ENCODE assay signal across 14 cellular contexts in the genomic region with DNA sequence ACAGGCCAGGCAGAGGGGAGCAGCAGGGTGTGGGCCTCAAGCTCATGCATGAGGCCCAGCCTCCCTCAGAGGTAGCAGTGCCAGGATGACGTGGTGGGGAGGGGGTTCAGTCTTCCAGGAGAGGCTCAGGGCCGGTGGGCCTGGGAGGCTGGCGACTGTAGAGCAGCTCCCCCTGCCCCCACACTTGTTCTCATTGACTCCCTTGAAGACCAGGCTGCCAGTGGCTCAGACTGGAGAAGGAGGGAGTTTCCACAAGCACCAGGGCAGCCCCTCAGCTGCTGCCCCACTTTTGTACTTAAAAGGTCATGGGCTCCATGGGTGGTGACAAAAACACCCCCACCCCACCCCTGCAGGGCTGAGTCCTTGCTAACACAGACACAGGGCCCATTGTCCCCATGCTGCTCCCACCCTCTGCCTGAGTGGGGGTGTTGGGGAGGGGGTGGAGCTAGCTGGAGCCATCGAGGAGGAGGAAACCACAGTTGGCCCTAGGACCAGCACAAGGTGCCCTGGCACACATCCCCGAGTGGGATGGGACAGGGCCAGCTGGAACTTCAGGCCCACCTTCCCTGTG. TPM values are rescaled to one million over a fixed set of nuclear protein-coding genes. Genes with fewer than 3 reads are reported as not detected.
DNase-seq lines count a peak whose midpoint lies in the region; ATAC-seq and TF ChIP-seq lines count a peak whose summit lies in the region.
"Had no signal": no experiment of that assay in that cellular context is flagged by ENCODE, and none has a peak within 500 bp of the region (broad histone marks: within the 10 kb centered on the region; RNA-seq: fewer than 3 reads in every experiment).

No MANE protein-coding gene starts in this region.

- no TSS peak for BruUV-seq in OCI-LY7 (replicated peaks; lab: Mats Ljungman, UMichigan)

- no peak for TF ChIP-seq POLR2A in uterus (IDR thresholded peaks at IDR 0.05)

- no peaks in the 10 kb centered on the region for H3K79me2 ChIP-seq in OCI-LY7 (ENCODE audit: insufficient read depth, low read depth, low read length)

- H3K4me1 Mint-ChIP-seq in natural killer cell = peaks cover 0 to 16% of the 10 kb centered on the region in 2 donors
- H3K4me1 Mint-ChIP-seq in natural killer cell treated with Interleukin-12 subunit alpha and Interleukin-12 subunit beta and Interleukin-15 and Interleukin-18, amount 100 ng/mL, for 72 hours (ENCODE audit: low read depth in 2 of 2) = peaks cover 0 to 16% of the 10 kb centered on the region in 2 donors

- intact Hi-C loops in natural killer cell (cut with micrococcal nuclease) = no loop called here
- intact Hi-C loops in uterus (cut with DNase I; ENCODE audit: low total_unique reads) = no loop called here
- intact Hi-C loops in OCI-LY7 (cut with micrococcal nuclease; ENCODE audit: unreplicated experiment) = no loop called here

- no peaks in the 10 kb centered on the region for H3K9me2 ChIP-seq in OCI-LY7 (ENCODE audit: insufficient read depth, low read length)

- no peak overlapping the region for H3K27ac Mint-ChIP-seq in natural killer cell
- H3K27ac Mint-ChIP-seq in natural killer cell treated with Interleukin-12 subunit alpha and Interleukin-12 subunit beta and Interleukin-15 and Interleukin-18, amount 100 ng/mL, for 72 hours = no peak overlapping the region
- H3K27ac Mint-ChIP-seq: activated T-cell treated with anti-CD3 and anti-CD28 coated beads, Interleukin-2, amount 50 U/mL, for 24 hours; GM23338 had no signal

- H3K4me3 Mint-ChIP-seq in natural killer cell = no peak overlapping the region
- no peak overlapping the region for H3K4me3 Mint-ChIP-seq in natural killer cell treated with Interleukin-12 subunit alpha and Interleukin-12 subunit beta and Interleukin-15 and Interleukin-18, amount 100 ng/mL, for 72 hours
- H3K4me3 Mint-ChIP-seq: activated T-cell treated with anti-CD3 and anti-CD28 coated beads, Interleukin-2, amount 50 U/mL, for 24 hours; GM23338; naive thymus-derived CD8-positive, alpha-beta T cell had no signal

- POLR2A ChIA-PET in OCI-LY7 (lab: Charles Lee) = interaction anchor here (0.5 kb wide), 1 partner anchor 88 kb away, joined by 3 read pairs; no protein-coding TSS in a partner anchor

- H2AFZ ChIP-seq in neuronal stem cell (ENCODE audit: low read length) (no peak overlapping the region), OCI-LY7 (ENCODE audit: low read length) (no peak overlapping the region)
- H2AFZ ChIP-seq: GM23338 had no signal

- no peak for TF ChIP-seq CTCF in natural killer cell (IDR thresholded peaks at IDR 0.05)
- no peak for TF ChIP-seq CTCF in uterus (IDR thresholded peaks at IDR 0.05)
- TF ChIP-seq CTCF in OCI-LY7 (conservative IDR thresholded peaks at IDR 0.05; ENCODE audit: low read length) = no peak

- H3K9me3 ChIP-seq in neuronal stem cell (replicated peaks in 1 of 2; ENCODE audit: control insufficient read depth in 2 of 2, insufficient read depth in 1 of 2, low read depth in 1 of 2, low read length in 2 of 2) (no peaks in the 10 kb centered on the region), uterus (no peaks in the 10 kb centered on the region), OCI-LY7 (ENCODE audit: low read length) (no peaks in the 10 kb centered on the region)

- H3K9me3 Mint-ChIP-seq in natural killer cell = no peaks in the 10 kb centered on the region
- no peaks in the 10 kb centered on the region for H3K9me3 Mint-ChIP-seq in natural killer cell treated with Interleukin-12 subunit alpha and Interleukin-12 subunit beta and Interleukin-15 and Interleukin-18, amount 100 ng/mL, for 72 hours
- H3K9me3 Mint-ChIP-seq: activated T-cell treated with anti-CD3 and anti-CD28 coated beads, Interleukin-2, amount 50 U/mL, for 24 hours; GM23338; naive thymus-derived CD8-positive, alpha-beta T cell had no signal

- peak overlapping the region; percentile 71 for H3K4ac ChIP-seq in neuronal stem cell (ENCODE audit: low read length)

- H4K8ac ChIP-seq in neuronal stem cell (ENCODE audit: low read depth, low read length) = no peak overlapping the region

- no peak overlapping the region for H2BK120ac ChIP-seq in neuronal stem cell (ENCODE audit: low read depth, low read length)

- H4K20me1 ChIP-seq in OCI-LY7 (ENCODE audit: insufficient read depth, low read length) = no peaks in the 10 kb centered on the region

- no peaks in the 10 kb centered on the region for H3K79me1 ChIP-seq in neuronal stem cell (ENCODE audit: low read depth, low read length)

- peaks cover 3 to 10% of the 10 kb centered on the region in 2 donors for H3K27me3 Mint-ChIP-seq in natural killer cell (ENCODE audit: low read depth in 2 of 2)
- peaks cover 0 to 6% of the 10 kb centered on the region in 2 donors for H3K27me3 Mint-ChIP-seq in natural killer cell treated with Interleukin-12 subunit alpha and Interleukin-12 subunit beta and Interleukin-15 and Interleukin-18, amount 100 ng/mL, for 72 hours

- peak overlapping the region; percentile 5 for H3K27ac ChIP-seq in caudate nucleus (ENCODE audit: low read depth, low read length)
- H3K27ac ChIP-seq in neuronal stem cell (replicated peaks; ENCODE audit: low read length) = no peak overlapping the region
- peak overlapping the region; percentile 96 to 99 for H3K27ac ChIP-seq in uterus
- H3K27ac ChIP-seq in OCI-LY7 (ENCODE audit: low read depth, low read length, poor library complexity, severe bottlenecking) = no peak overlapping the region

- H3K4me1 ChIP-seq in neuronal stem cell (ENCODE audit: control insufficient read depth in 2 of 2, insufficient read depth in 1 of 2, low read depth in 1 of 2, low read length in 2 of 2) (peaks cover 4 to 31% of the 10 kb centered on the region in 2 donors), uterus (peaks cover 21 to 56% of the 10 kb centered on the region in 2 donors), OCI-LY7 (ENCODE audit: insufficient read depth, low read length, poor library complexity, severe bottlenecking) (no peaks in the 10 kb centered on the region)

- H2BK12ac ChIP-seq in neuronal stem cell (ENCODE audit: low read length) = peak overlapping the region; percentile 76

- no peak overlapping the region for H3K23ac ChIP-seq in neuronal stem cell (ENCODE audit: low read depth, low read length, poor library complexity)

- no peaks in the 10 kb centered on the region for H3K36me3 Mint-ChIP-seq in natural killer cell
- H3K36me3 Mint-ChIP-seq in natural killer cell treated with Interleukin-12 subunit alpha and Interleukin-12 subunit beta and Interleukin-15 and Interleukin-18, amount 100 ng/mL, for 72 hours = no peaks in the 10 kb centered on the region
- H3K36me3 Mint-ChIP-seq: naive thymus-derived CD8-positive, alpha-beta T cell had no signal

- H3K36me3 ChIP-seq in neuronal stem cell (replicated peaks in 1 of 2; ENCODE audit: control insufficient read depth in 2 of 2, insufficient read depth in 2 of 2, low read length in 2 of 2) = peaks cover 0 to 7% of the 10 kb centered on the region in 2 donors
- H3K36me3 ChIP-seq in uterus = no peaks in the 10 kb centered on the region
- H3K36me3 ChIP-seq in OCI-LY7 (ENCODE audit: insufficient read depth, low read length) = no peaks in the 10 kb centered on the region

- H2BK15ac ChIP-seq in neuronal stem cell (ENCODE audit: low read length) = peak overlapping the region; percentile 1

- H3K14ac ChIP-seq in neuronal stem cell (ENCODE audit: low read length) = peak overlapping the region; percentile 50

- H3K18ac ChIP-seq in neuronal stem cell (ENCODE audit: low read length) = peak overlapping the region; percentile 68

- H3K4me2 ChIP-seq in neuronal stem cell (ENCODE audit: insufficient read depth, low read length, poor library complexity, severe bottlenecking) = no peak overlapping the region
- H3K4me2 ChIP-seq in OCI-LY7 (ENCODE audit: low read length) = no peak overlapping the region
- H3K4me2 ChIP-seq: GM23338 had no signal

- H3K4me3 ChIP-seq in neuronal stem cell (ENCODE audit: low read length in 2 of 2) = no peak overlapping the region
- no peak overlapping the region for H3K4me3 ChIP-seq in uterus
- H3K4me3 ChIP-seq in OCI-LY7 (ENCODE audit: low read depth, low read length, poor library complexity, severe bottlenecking) = no peak overlapping the region
- H3K4me3 ChIP-seq: GM23338, K562 had no signal

- WGBS in neuronal stem cell (ENCODE audit: extremely low coverage in 2 of 2, insufficient read length in 2 of 2, insufficient replicate concordance in 1 of 2), 2 donors = no CpG with 5 or more reads among the region's 5 CpGs

- DNase-seq in natural killer cell (peak; percentile 13), caudate nucleus (lab: John Stamatoyannopoulos, UW) (peak in 32 of 61 donors; percentile 15 to 69 (median 38)), neuronal stem cell (ENCODE audit: low spot score) (no peak), uterus (no peak), OCI-LY7 (ENCODE audit: low spot score) (no peak)
- DNase-seq in natural killer cell treated with Interleukin-12 subunit alpha and Interleukin-12 subunit beta and Interleukin-15 and Interleukin-18, amount 100 ng/mL, for 72 hours (ENCODE audit: low spot score) = no peak
- DNase-seq in stimulated activated naive CD4-positive, alpha-beta T cell (lab: John Stamatoyannopoulos, UW) = no peak
- DNase-seq: activated T-cell treated with anti-CD3 and anti-CD28 coated beads, Interleukin-2, amount 50 U/mL, for 24 hours; erythroblast; naive thymus-derived CD8-positive, alpha-beta T cell had no signal

- H2AK5ac ChIP-seq in neuronal stem cell (ENCODE audit: low read depth, low read length) = peak overlapping the region; percentile 72

- H2BK5ac ChIP-seq in neuronal stem cell (ENCODE audit: low read length) = peak overlapping the region; percentile 70

- CTCF ChIA-PET in OCI-LY7 (lab: Charles Lee; ENCODE audit: unreplicated experiment) = no interaction called here

- H3K9ac ChIP-seq in neuronal stem cell (ENCODE audit: low read depth, low read length, poor library complexity) = no peak overlapping the region

- ATAC-seq in natural killer cell = no peak
- ATAC-seq in natural killer cell treated with Interleukin-12 subunit alpha and Interleukin-12 subunit beta and Interleukin-15 and Interleukin-18, amount 100 ng/mL, for 72 hours = no peak
- ATAC-seq in HG02623 (IDR thresholded peaks at IDR 0.05; ENCODE audit: unreplicated experiment) = no peak
- ATAC-seq: GM23338; K562; naive thymus-derived CD8-positive, alpha-beta T cell; Panc1 had no signal

- no peak overlapping the region for H4K91ac ChIP-seq in neuronal stem cell (ENCODE audit: low read depth, low read length, poor library complexity)

- no peaks in the 10 kb centered on the region for H3K27me3 ChIP-seq in neuronal stem cell (ENCODE audit: control insufficient read depth in 3 of 3, insufficient read depth in 3 of 3, low read depth in 1 of 3, low read length in 3 of 3)
- H3K27me3 ChIP-seq in uterus = no peaks in the 10 kb centered on the region

RNA-seq across cellular contexts. Expression of gene PDLIM4, which starts 10.5 kb away (rescaled TPM):
- total RNA-seq in natural killer cell (not detected), uterus (100 to 1,000 TPM in 1 of 4 donors, 10 to 100 TPM in 3; 14.1 to 148 (median 45.3) TPM), OCI-LY7 (2022) (not detected in 2 replicates)
- not detected for total RNA-seq in natural killer cell treated with Interleukin-12 subunit alpha and Interleukin-12 subunit beta and Interleukin-15 and Interleukin-18, amount 100 ng/mL, for 72 hours
- 20.0 TPM for polyA plus RNA-seq in neuronal stem cell (2013, experiment 1 of 2)
- 18.6 TPM for polyA plus RNA-seq in neuronal stem cell (2013, experiment 2 of 2)
- not detected in 2 replicates for total RNA-seq in OCI-LY7 (2014; rRNA removed; shearing (Covaris generic))
- total RNA-seq: naive thymus-derived CD8-positive, alpha-beta T cell had no signal
- polyA plus RNA-seq: naive thymus-derived CD8-positive, alpha-beta T cell had no signal

RNA-seq across cellular contexts. Expression of gene SLC22A4, which starts 26.2 kb away (rescaled TPM):
- total RNA-seq in natural killer cell (1 to 10 TPM in 1 of 3 donors, under 1 TPM in 2; 0.14 to 2.3 (median 0.27) TPM), uterus (1 to 10 TPM in 3 of 4 donors, under 1 TPM in 1; 0.26 to 4.5 (median 2.3) TPM), OCI-LY7 (2022) (not detected in 2 replicates)
- 1 to 10 TPM in 1 of 2 donors, under 1 TPM in 1; 0.93 to 2.5 TPM for total RNA-seq in natural killer cell treated with Interleukin-12 subunit alpha and Interleukin-12 subunit beta and Interleukin-15 and Interleukin-18, amount 100 ng/mL, for 72 hours
- 0.10 TPM for polyA plus RNA-seq in neuronal stem cell (2013, experiment 1 of 2)
- polyA plus RNA-seq in neuronal stem cell (2013, experiment 2 of 2) = 0.06 TPM
- total RNA-seq in OCI-LY7 (2014; rRNA removed; shearing (Covaris generic)) = not detected in 2 replicates
- total RNA-seq: naive thymus-derived CD8-positive, alpha-beta T cell had no signal
- polyA plus RNA-seq: naive thymus-derived CD8-positive, alpha-beta T cell had no signal

RNA-seq across cellular contexts. Expression of gene P4HA2, which starts 40.4 kb away (rescaled TPM):
- total RNA-seq in natural killer cell = under 1 TPM in 1 of 3 donors, not detected in 2; 0.20 TPM
- 10 to 100 TPM in 1 of 2 donors, 1 to 10 TPM in 1; 5.5 to 20.1 TPM for total RNA-seq in natural killer cell treated with Interleukin-12 subunit alpha and Interleukin-12 subunit beta and Interleukin-15 and Interleukin-18, amount 100 ng/mL, for 72 hours
- 2.9 TPM for polyA plus RNA-seq in neuronal stem cell (2013, experiment 1 of 2)
- 2.7 TPM for polyA plus RNA-seq in neuronal stem cell (2013, experiment 2 of 2)
- 100 to 1,000 TPM in 1 of 4 donors, 10 to 100 TPM in 3; 19.4 to 112 (median 85.2) TPM for total RNA-seq in uterus
- total RNA-seq in OCI-LY7 (2014; rRNA removed; shearing (Covaris generic)) = 7.2 and 8.9 TPM in 2 replicates
- 0.32 and 0.33 TPM in 2 replicates for total RNA-seq in OCI-LY7 (2022)
- total RNA-seq: naive thymus-derived CD8-positive, alpha-beta T cell had no signal

Comparison
In these comparisons a context has a peak if more than half of its experiments do, and no peak if none do; other contexts are left out.
1. DNase-seq: peak in natural killer cell (single experiment) and caudate nucleus (32 of 61); none in natural killer cell treated with Interleukin-12 subunit alpha and Interleukin-12 subunit beta and Interleukin-15 and Interleukin-18, amount 100 ng/mL, for 72 hours (single experiment), neuronal stem cell (single experiment), uterus (0 of 2), stimulated activated naive CD4-positive, alpha-beta T cell (0 of 6) and OCI-LY7 (single experiment).
2. H3K27ac ChIP-seq: peak in caudate nucleus (single experiment) and uterus (2 of 2); none in neuronal stem cell (single experiment) and OCI-LY7 (single experiment).
3. RNA of gene PDLIM4, which starts 10.5 kb away (total RNA-seq): 14.1 to 148 TPM in uterus; not detected in natural killer cell treated with Interleukin-12 subunit alpha and Interleukin-12 subunit beta and Interleukin-15 and Interleukin-18, amount 100 ng/mL, for 72 hours, not detected in natural killer cell and not detected in OCI-LY7; every median in the first group is over 10 times any median in the second.